In the genomic region with DNA sequence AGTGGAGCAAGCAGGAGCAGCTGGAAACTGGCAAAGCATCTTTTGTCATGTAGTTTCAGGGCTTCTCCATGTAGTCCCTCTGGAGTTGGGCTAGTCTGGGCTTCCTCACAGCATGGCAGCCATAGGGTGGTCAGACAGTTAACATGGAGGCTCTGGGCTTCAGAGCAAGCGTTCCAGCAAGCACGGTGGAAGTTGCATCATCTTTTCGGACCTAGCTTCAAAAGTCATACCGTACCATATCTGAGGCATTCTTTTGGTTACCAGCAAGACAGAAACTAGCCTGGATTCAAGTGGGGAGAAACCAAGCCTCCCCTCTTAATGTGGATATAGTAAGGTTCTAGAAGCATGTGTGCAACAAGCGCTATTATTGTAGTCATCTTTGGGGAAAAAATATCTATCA, we compare ENCODE assay signal across 28 cellular contexts.
"Had no signal": no experiment of that assay in that cellular context is flagged by ENCODE, and none has a peak within 500 bp of the region (broad histone marks: within the 10 kb centered on the region; RNA-seq: fewer than 3 reads in every experiment).

No MANE protein-coding gene starts in this region.

- H3K36me3 ChIP-seq: colonic mucosa, gastroesophageal sphincter, heart right ventricle, left lung, ovary, stomach, thyroid gland, vagina had no signal

- H3K4me2 ChIP-seq: smooth muscle cell had no signal

- H3K27me3 ChIP-seq: colonic mucosa, foreskin keratinocyte, gastroesophageal sphincter, heart right ventricle, left lung, ovary, stomach, thyroid gland, vagina had no signal

- H3K27ac ChIP-seq: colonic mucosa, foreskin keratinocyte, gastroesophageal sphincter, heart right ventricle, left lung, ovary, stomach, thyroid gland, vagina had no signal

- H3K9me3 ChIP-seq: colonic mucosa, gastroesophageal sphincter, heart right ventricle, left lung, ovary, stomach, thyroid gland, vagina had no signal

- H3K4me3 ChIP-seq: colonic mucosa, gastroesophageal sphincter, heart right ventricle, left lung, ovary, smooth muscle cell, stomach, thyroid gland, vagina had no signal

- H3K4me1 Mint-ChIP-seq: endodermal cell, nephron had no signal

- H3K4me1 ChIP-seq: colonic mucosa, gastroesophageal sphincter, heart right ventricle, left lung, stomach, thyroid gland, vagina had no signal

- H3K4me3 Mint-ChIP-seq: dendritic cell treated with granulocyte-macrophage colony-stimulating factor and Interleukin-4, amounts not matched to agents 40 ng/mL and 50 ng/mL, for 4 days; endodermal cell; nephron had no signal

- DNase-seq: colonic mucosa; effector CD8-positive, alpha-beta T cell; heart right ventricle; hippocampal formation; left cardiac atrium; left lung; mesenchymal stem cell; midbrain; occipital lobe; ovary; posterior cingulate gyrus; stimulated activated CD4-positive, alpha-beta T cell treated with anti-CD3 and anti-CD28 coated beads, Interleukin-12 subunit alpha, Interleukin-12 subunit beta, amount 100 ng/mL, for 4 hours; stimulated activated CD4-positive, alpha-beta T cell treated with anti-CD3 and anti-CD28 coated beads, Interleukin-1b, Interleukin-23, amount 100 ng/mL, for 48 hours; stimulated activated CD4-positive, alpha-beta T cell treated with anti-CD3 and anti-CD28 coated beads, Interleukin-4, amount 100 ng/mL, for 1 hour; stimulated activated CD8-positive, alpha-beta memory T cell treated with anti-CD3 and anti-CD28 coated beads, Interleukin-4, amount 100 ng/mL, for 48 hours; stimulated activated naive CD4-positive, alpha-beta T cell treated with Interleukin-2 at 50 U/mL for 16 hours; stomach; thyroid gland; trophoblast cell had no signal

- ATAC-seq: gastroesophageal sphincter, heart right ventricle, left cardiac atrium, left lung, sciatic nerve had no signal

- H3K9me3 Mint-ChIP-seq: dendritic cell treated with granulocyte-macrophage colony-stimulating factor and Interleukin-4, amounts not matched to agents 40 ng/mL and 50 ng/mL, for 4 days; endodermal cell; nephron had no signal

- H3K36me3 Mint-ChIP-seq: naive thymus-derived CD4-positive, alpha-beta T cell had no signal

- H3K27ac Mint-ChIP-seq: dendritic cell treated with granulocyte-macrophage colony-stimulating factor and Interleukin-4, amounts not matched to agents 40 ng/mL and 50 ng/mL, for 4 days; endodermal cell; nephron had no signal
